ENCODE assay signal across 9 cellular contexts in genomic region chr22:43796567-43796966, GRCh38. TPM values are rescaled to one million over a fixed set of nuclear protein-coding genes. Genes with fewer than 3 reads are reported as not detected.
DNase-seq lines count a peak whose midpoint lies in the region; TF ChIP-seq lines count a peak whose summit lies in the region.
"Had no signal": no experiment of that assay in that cellular context is flagged by ENCODE, and none has a peak within 500 bp of the region (broad histone marks: within the 10 kb centered on the region; RNA-seq: fewer than 3 reads in every experiment).

No MANE protein-coding gene starts in this region.

- no peak overlapping the region for H3K4me3 Mint-ChIP-seq in immature natural killer cell
- H3K4me3 Mint-ChIP-seq: B cell had no signal

- H3K9me3 Mint-ChIP-seq in immature natural killer cell, result peaks cover 3 to 21% (median 13%) of the 10 kb centered on the region in 6 donors

- no peak overlapping the region for H3K27ac ChIP-seq in PC-9
- no peak overlapping the region for H3K27ac ChIP-seq in tibial artery

- H3F3A ChIP-seq in PC-9 (ENCODE audit: insufficient read depth, low read depth), result no peaks in the 10 kb centered on the region

- BruUV-seq in PC-9 (replicated peaks; lab: Mats Ljungman, UMichigan), result no TSS peak

- no peaks in the 10 kb centered on the region for H3K4me1 ChIP-seq in PC-9 (replicated peaks; ENCODE audit: insufficient read depth)
- no peaks in the 10 kb centered on the region for H3K4me1 ChIP-seq in tibial artery

- DNase-seq in DMS153 treated with DMSO at 0.1 percent for 48 hours (lab: John Stamatoyannopoulos, UW; ENCODE audit: unreplicated experiment), result peak; percentile 11
- no peak for DNase-seq in DMS153 (lab: John Stamatoyannopoulos, UW)
- DNase-seq in PC-9, result no peak
- DNase-seq in foreskin fibroblast, result peak; percentile 13 to 43
- peak; percentile 11 for DNase-seq in skeletal muscle cell (ENCODE audit: low read depth)
- no peak for DNase-seq in NOMO-1 treated with DMSO at 0.1 percent for 48 hours (lab: John Stamatoyannopoulos, UW; ENCODE audit: unreplicated experiment)
- DNase-seq in tibial artery, result no peak
- DNase-seq in immature natural killer cell, result no peak

- H3K4me1 Mint-ChIP-seq in immature natural killer cell, result no peaks in the 10 kb centered on the region

- TF ChIP-seq CTCF in PC-9 (conservative IDR thresholded peaks at IDR 0.05), result peak; percentile 42; the same call in 1 of the 2 replicates
- peak; percentile 44 for TF ChIP-seq CTCF in foreskin fibroblast (IDR thresholded peaks at IDR 0.05; ENCODE audit: low read depth, low read length)
- no peak for TF ChIP-seq CTCF in tibial artery (IDR thresholded peaks at IDR 0.05)

- no peak overlapping the region for H3K27ac Mint-ChIP-seq in immature natural killer cell
- H3K27ac Mint-ChIP-seq: B cell had no signal

- no peaks in the 10 kb centered on the region for H3K79me2 ChIP-seq in PC-9 (ENCODE audit: low read depth)

- no peak overlapping the region for H3K4me2 ChIP-seq in PC-9

- POLR2A ChIA-PET in PC-9 (lab: Charles Lee; ENCODE audit: unreplicated experiment), result no interaction called here

- no peaks in the 10 kb centered on the region for H3K9me2 ChIP-seq in PC-9 (ENCODE audit: insufficient read depth)

- peaks cover 4% of the 10 kb centered on the region; the same call in 1 of the 2 replicates for H4K20me1 ChIP-seq in PC-9 (ENCODE audit: insufficient read depth)

- no peak overlapping the region for H3K4me3 ChIP-seq in PC-9
- H3K4me3 ChIP-seq in foreskin fibroblast (ENCODE audit: low read depth in 1 of 2, low read length in 2 of 2), result no peak overlapping the region
- no peak overlapping the region for H3K4me3 ChIP-seq in skeletal muscle cell (ENCODE audit: low read depth, low read length)
- H3K4me3 ChIP-seq in tibial artery, result no peak overlapping the region

- H3K27me3 Mint-ChIP-seq in immature natural killer cell (ENCODE audit: low read depth in 3 of 3), result peaks cover 4 to 34% (median 6%) of the 10 kb centered on the region in 3 donors

- intact Hi-C loops in PC-9 (cut with micrococcal nuclease; ENCODE audit: unreplicated experiment), result loop anchor here (1.0 kb wide), 1 partner anchor 408 kb away; no protein-coding TSS in a partner anchor
- intact Hi-C loops in tibial artery (cut with DNase I; ENCODE audit: low total_unique reads), result no loop called here

- H3K36me3 Mint-ChIP-seq in immature natural killer cell, result peaks cover 2 to 22% (median 8%) of the 10 kb centered on the region in 3 donors

- CTCF ChIA-PET in PC-9 (lab: Charles Lee), result interaction anchor here (0.5 kb wide), 1 partner anchor 36 kb away, joined by 4 read pairs; no protein-coding TSS in a partner anchor

- H3K9me3 ChIP-seq in PC-9 (ENCODE audit: insufficient read depth, low read depth), result no peaks in the 10 kb centered on the region; the same call in 1 of the 2 replicates
- peaks cover 0 to 8% (median 5%) of the 10 kb centered on the region in 3 donors for H3K9me3 ChIP-seq in tibial artery

- H3K27me3 ChIP-seq in PC-9 (ENCODE audit: insufficient read depth, low read depth) (peaks cover 16% of the 10 kb centered on the region; the same call in 1 of the 2 replicates), tibial artery (no peaks in the 10 kb centered on the region)

- no peaks in the 10 kb centered on the region for H3K36me3 ChIP-seq in PC-9 (ENCODE audit: low read depth)
- no peaks in the 10 kb centered on the region for H3K36me3 ChIP-seq in tibial artery

- no peak overlapping the region for H2AFZ ChIP-seq in PC-9

RNA-seq across cellular contexts. Expression of gene EFCAB6, which starts 15.5 kb away (rescaled TPM):
- total RNA-seq in PC-9 (2021), result 2.3 and 2.5 TPM in 2 replicates
- polyA plus RNA-seq in immature natural killer cell, result under 1 TPM in 2 of 3 donors, not detected in 1; 0.04 to 0.18 TPM

Comparison
In these comparisons a context has a peak if more than half of its experiments do, and no peak if none do; other contexts are left out.
1. DNase-seq: peak in DMS153 treated with DMSO at 0.1 percent for 48 hours (single experiment), foreskin fibroblast (2 of 2) and skeletal muscle cell (single experiment); none in DMS153 (single experiment), PC-9 (0 of 2), NOMO-1 treated with DMSO at 0.1 percent for 48 hours (single experiment), tibial artery (0 of 2) and immature natural killer cell (0 of 3).
2. CTCF ChIP-seq: peak in PC-9 (single experiment) and foreskin fibroblast (single experiment); none in tibial artery (0 of 2).